In the genomic region with DNA sequence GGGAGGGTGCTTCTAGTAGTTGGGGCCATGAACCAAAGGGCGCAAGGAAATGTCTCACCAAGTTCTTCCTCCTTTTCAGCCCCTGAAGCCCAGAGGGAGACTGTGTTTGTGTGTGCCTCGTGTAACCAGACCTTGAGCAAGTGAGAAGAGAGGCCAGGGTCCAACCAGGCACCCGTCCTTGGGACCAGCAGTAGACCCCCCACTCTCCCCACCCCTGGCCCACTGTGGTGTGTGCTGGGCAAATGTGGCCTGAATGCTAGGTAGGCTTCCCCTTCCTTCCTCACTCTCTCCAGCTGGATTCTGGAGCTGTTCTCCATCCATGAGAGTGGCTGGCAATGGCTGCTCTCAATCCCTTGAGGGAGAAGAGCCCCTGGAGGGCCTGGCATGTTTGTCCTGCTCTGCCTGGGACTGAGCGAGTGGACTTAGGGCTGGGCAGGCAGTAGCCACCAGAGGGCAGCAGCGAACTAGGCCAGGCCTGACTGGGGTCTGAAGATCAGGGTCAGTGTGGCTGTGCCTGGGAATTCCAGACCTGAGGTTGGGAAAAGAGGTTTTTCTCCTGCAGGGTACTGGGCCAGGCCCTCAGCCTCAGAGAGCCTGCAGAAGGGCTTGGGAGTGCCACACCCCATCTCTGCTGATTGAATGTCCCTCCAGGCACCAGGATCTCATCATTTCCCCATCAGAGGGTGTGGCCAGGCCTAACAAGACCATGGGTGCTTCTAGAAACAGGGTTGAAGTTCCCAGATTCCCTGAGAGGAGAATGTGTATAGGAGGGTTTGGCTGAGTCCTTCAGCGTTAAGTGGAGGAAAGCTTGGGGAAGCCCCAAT, we compare ENCODE assay signal across 8 cellular contexts. TPM values are rescaled to one million over a fixed set of nuclear protein-coding genes. Genes with fewer than 3 reads are reported as not detected.
DNase-seq lines count a peak whose midpoint lies in the region; ATAC-seq and TF ChIP-seq lines count a peak whose summit lies in the region.

No MANE protein-coding gene starts in this region.

- peak overlapping the region; percentile 19 for H3K27ac ChIP-seq in substantia nigra (ENCODE audit: low read depth, low read length, poor library complexity, severe bottlenecking)

- peaks cover 2% of the 10 kb centered on the region for H3K27me3 Mint-ChIP-seq in endothelial cell (ENCODE audit: unreplicated experiment)

- peak; percentile 71 for TF ChIP-seq CTCF in endothelial cell (IDR thresholded peaks at IDR 0.05; ENCODE audit: unreplicated experiment)

- peaks cover 30% of the 10 kb centered on the region for H3K36me3 Mint-ChIP-seq in endothelial cell (ENCODE audit: low read depth, unreplicated experiment)

- no peaks in the 10 kb centered on the region for H3K4me1 Mint-ChIP-seq in endothelial cell (ENCODE audit: unreplicated experiment)

- no peak overlapping the region for H3K27ac Mint-ChIP-seq in endothelial cell (ENCODE audit: unreplicated experiment)

- H3K4me3 Mint-ChIP-seq in endothelial cell (ENCODE audit: unreplicated experiment): no peak overlapping the region

- no peak for ATAC-seq in GM18511 (IDR thresholded peaks at IDR 0.05; ENCODE audit: unreplicated experiment)

- H3K9me3 Mint-ChIP-seq in endothelial cell (ENCODE audit: unreplicated experiment): no peaks in the 10 kb centered on the region

- peak; percentile 17 to 41 for DNase-seq in AML-193 (lab: John Stamatoyannopoulos, UW)
- DNase-seq in GM19240 (ENCODE audit: insufficient read length, low spot score): peak; percentile 62
- peak; percentile 58 for DNase-seq in NCI-H2196 treated with DMSO at 0.1 percent for 48 hours (lab: John Stamatoyannopoulos, UW; ENCODE audit: unreplicated experiment)
- peak; percentile 47 for DNase-seq in activated CD4-positive, alpha-beta T cell treated with anti-CD3 and anti-CD28 coated beads, Interleukin-2, amount 50 U/mL, for 1 hour
- peak; percentile 88 for DNase-seq in endothelial cell (ENCODE audit: low spot score)
- peak; percentile 77 for DNase-seq in midbrain (lab: John Stamatoyannopoulos, UW)
- DNase-seq in substantia nigra (lab: John Stamatoyannopoulos, UW): peak in 44 of 49 donors; percentile 10 to 76 (median 52)

RNA-seq across cellular contexts. Expression of gene SFRP5, which starts 12.4 kb away (rescaled TPM):
- total RNA-seq in endothelial cell (ENCODE audit: unreplicated experiment): 3.5 TPM

RNA-seq across cellular contexts. Expression of gene ZFYVE27, which starts 22.4 kb away (rescaled TPM):
- total RNA-seq in endothelial cell (ENCODE audit: unreplicated experiment): 19.2 TPM

RNA-seq across cellular contexts. Expression of gene MARVELD1, which starts 45.8 kb away (rescaled TPM):
- 21.0 TPM for total RNA-seq in endothelial cell (ENCODE audit: unreplicated experiment)

Comparison
In these comparisons a context has a peak if more than half of its experiments do, and no peak if none do; other contexts are left out.
1. DNase-seq: peak in every context shown above with its lines; median percentile 88 in endothelial cell; 77 in midbrain; 62 in GM19240; 58 in NCI-H2196 treated with DMSO at 0.1 percent for 48 hours; 52 in substantia nigra; 47 in activated CD4-positive, alpha-beta T cell treated with anti-CD3 and anti-CD28 coated beads, Interleukin-2, amount 50 U/mL, for 1 hour; 29 in AML-193.